ENCODE assay signal across 8 cellular contexts in genomic region chr12:118061011-118061875, GRCh38. TPM values are rescaled to one million over a fixed set of nuclear protein-coding genes. Genes with fewer than 3 reads are reported as not detected.
DNase-seq lines count a peak whose midpoint lies in the region; ATAC-seq and TF ChIP-seq lines count a peak whose summit lies in the region.

TSS of gene WSB2 (minus strand) at chr12:118061179. CDS start at chr12:118061048, 131 bp downstream.

- CTCF ChIA-PET in OCI-LY7 (lab: Charles Lee; ENCODE audit: unreplicated experiment) = interaction anchor here (0.6 to 0.7 kb wide), 3 partner anchors 42 to 453 kb away, joined by 3 to 11 read pairs (median 4); no protein-coding TSS in a partner anchor

- H3K9me3 ChIP-seq in OCI-LY7 (ENCODE audit: low read length) = no peaks in the 10 kb centered on the region

- peak within 1 kb of the TSS; percentile 94 for H3K4me3 ChIP-seq in GM12864 (ENCODE audit: low read depth, low read length)
- H3K4me3 ChIP-seq in OCI-LY7 (ENCODE audit: low read depth, low read length, poor library complexity, severe bottlenecking) = peak within 1 kb of the TSS; percentile 78

- no peaks in the 10 kb centered on the region for H3K27me3 Mint-ChIP-seq in activated T-helper 17 cell treated with anti-CD3 and anti-CD28 coated beads, Interleukin-2, amount 50 U/mL, for 72 hours
- H3K27me3 Mint-ChIP-seq in stimulated activated naive B cell treated with anti-CD40 and anti-IgM and Interleukin-4, amounts not matched to agents 10 μg/mL and 1 μg/mL and 100 μg/mL, for 72 hours = no peaks in the 10 kb centered on the region

- POLR2A ChIA-PET in OCI-LY7 (lab: Charles Lee) = interaction anchor here (0.6 to 1.2 kb wide), 3 partner anchors 13 to 1999 kb away, joined by 3 to 5 read pairs (median 3); no protein-coding TSS in a partner anchor

- DNase-seq in GM12864 (ENCODE audit: low read depth) = no peak
- DNase-seq in OCI-LY7 (ENCODE audit: low spot score) = peak; percentile 53
- peak; percentile 56 for DNase-seq in fibroblast of gingiva (ENCODE audit: low read depth)
- DNase-seq in myocyte (ENCODE audit: low read depth) = peak; percentile 68
- DNase-seq in stimulated activated naive B cell treated with anti-CD40 and anti-IgM and Interleukin-4, amounts not matched to agents 10 μg/mL and 1 μg/mL and 100 μg/mL, for 72 hours = peak; percentile 35

- H3K79me2 ChIP-seq in OCI-LY7 (ENCODE audit: insufficient read depth, low read depth, low read length) = no peaks in the 10 kb centered on the region

- peak within 1 kb of the TSS; percentile 95 for H3K27ac Mint-ChIP-seq in activated T-helper 17 cell treated with anti-CD3 and anti-CD28 coated beads, Interleukin-2, amount 50 U/mL, for 72 hours
- H3K27ac Mint-ChIP-seq in stimulated activated naive B cell treated with anti-CD40 and anti-IgM and Interleukin-4, amounts not matched to agents 10 μg/mL and 1 μg/mL and 100 μg/mL, for 72 hours = peak within 1 kb of the TSS; percentile 93

- no peaks in the 10 kb centered on the region for H4K20me1 ChIP-seq in OCI-LY7 (ENCODE audit: insufficient read depth, low read length)

- BruUV-seq in OCI-LY7 (replicated peaks; lab: Mats Ljungman, UMichigan) = no TSS peak

- peak within 1 kb of the TSS; percentile 91 for H3K4me3 Mint-ChIP-seq in activated T-helper 17 cell treated with anti-CD3 and anti-CD28 coated beads, Interleukin-2, amount 50 U/mL, for 72 hours
- H3K4me3 Mint-ChIP-seq in stimulated activated naive B cell treated with anti-CD40 and anti-IgM and Interleukin-4, amounts not matched to agents 10 μg/mL and 1 μg/mL and 100 μg/mL, for 72 hours = peak within 1 kb of the TSS; percentile 91 to 92

- no peaks in the 10 kb centered on the region for H3K36me3 ChIP-seq in OCI-LY7 (ENCODE audit: insufficient read depth, low read length)

- TF ChIP-seq CTCF in GM12864 (IDR thresholded peaks at IDR 0.05; ENCODE audit: low read depth, low read length, missing control alignments) (no peak), OCI-LY7 (conservative IDR thresholded peaks at IDR 0.05; ENCODE audit: low read length) (no peak)

- intact Hi-C loops in OCI-LY7 (cut with micrococcal nuclease; ENCODE audit: unreplicated experiment) = loop anchor here (5.0 kb wide), 1 partner anchor 76 kb away; the partner anchor contains the start of gene PEBP1

- H3K27ac ChIP-seq in OCI-LY7 (ENCODE audit: low read depth, low read length, poor library complexity, severe bottlenecking) = peak within 1 kb of the TSS; percentile 40

- H3K9me3 Mint-ChIP-seq in activated T-helper 17 cell treated with anti-CD3 and anti-CD28 coated beads, Interleukin-2, amount 50 U/mL, for 72 hours = no peaks in the 10 kb centered on the region
- no peaks in the 10 kb centered on the region for H3K9me3 Mint-ChIP-seq in stimulated activated naive B cell treated with anti-CD40 and anti-IgM and Interleukin-4, amounts not matched to agents 10 μg/mL and 1 μg/mL and 100 μg/mL, for 72 hours

- ATAC-seq in HG03045 (IDR thresholded peaks at IDR 0.05; ENCODE audit: unreplicated experiment) (peak; percentile 49), GM18870 (IDR thresholded peaks at IDR 0.05; ENCODE audit: unreplicated experiment) (no peak)
- peak; percentile 33 for ATAC-seq in activated T-helper 17 cell treated with anti-CD3 and anti-CD28 coated beads, Interleukin-2, amount 50 U/mL, for 72 hours (replicated peaks)
- ATAC-seq in stimulated activated naive B cell treated with anti-CD40 and anti-IgM and Interleukin-4, amounts not matched to agents 10 μg/mL and 1 μg/mL and 100 μg/mL, for 72 hours (replicated peaks) = peak; percentile 32 to 44

- no peaks in the 10 kb centered on the region for H3K9me2 ChIP-seq in OCI-LY7 (ENCODE audit: insufficient read depth, low read length)

- peak within 1 kb of the TSS; percentile 88 for H2AFZ ChIP-seq in OCI-LY7 (ENCODE audit: low read length)

- peaks cover 44% of the 10 kb centered on the region for H3K36me3 Mint-ChIP-seq in activated T-helper 17 cell treated with anti-CD3 and anti-CD28 coated beads, Interleukin-2, amount 50 U/mL, for 72 hours (ENCODE audit: low read depth)
- peaks cover 18 to 23% of the 10 kb centered on the region in 2 donors for H3K36me3 Mint-ChIP-seq in stimulated activated naive B cell treated with anti-CD40 and anti-IgM and Interleukin-4, amounts not matched to agents 10 μg/mL and 1 μg/mL and 100 μg/mL, for 72 hours

- peaks cover 25% of the 10 kb centered on the region for H3K4me1 Mint-ChIP-seq in activated T-helper 17 cell treated with anti-CD3 and anti-CD28 coated beads, Interleukin-2, amount 50 U/mL, for 72 hours
- H3K4me1 Mint-ChIP-seq in stimulated activated naive B cell treated with anti-CD40 and anti-IgM and Interleukin-4, amounts not matched to agents 10 μg/mL and 1 μg/mL and 100 μg/mL, for 72 hours = peaks cover 30 to 65% of the 10 kb centered on the region in 2 donors

- peaks cover 48% of the 10 kb centered on the region for H3K4me1 ChIP-seq in OCI-LY7 (ENCODE audit: insufficient read depth, low read length, poor library complexity, severe bottlenecking)

- H3K4me2 ChIP-seq in OCI-LY7 (ENCODE audit: low read length) = peak within 1 kb of the TSS; percentile 90

RNA-seq across cellular contexts. Expression of gene WSB2, which starts in this region (rescaled TPM):
- 34.4 and 36.0 TPM in 2 replicates for total RNA-seq in OCI-LY7 (2014; rRNA removed; shearing (Covaris generic))
- total RNA-seq in OCI-LY7 (2022) = 31.9 and 32.1 TPM in 2 replicates
- 10 to 100 TPM; 59.5 to 76.7 TPM for total RNA-seq in activated T-helper 17 cell treated with anti-CD3 and anti-CD28 coated beads, Interleukin-2, amount 50 U/mL, for 72 hours
- total RNA-seq in myocyte = 145 and 207 TPM in 2 replicates
- polyA plus RNA-seq in myocyte (2012) = 129 TPM
